Comparison of ENCODE assay signal across 1 cellular context in the genomic region with DNA sequence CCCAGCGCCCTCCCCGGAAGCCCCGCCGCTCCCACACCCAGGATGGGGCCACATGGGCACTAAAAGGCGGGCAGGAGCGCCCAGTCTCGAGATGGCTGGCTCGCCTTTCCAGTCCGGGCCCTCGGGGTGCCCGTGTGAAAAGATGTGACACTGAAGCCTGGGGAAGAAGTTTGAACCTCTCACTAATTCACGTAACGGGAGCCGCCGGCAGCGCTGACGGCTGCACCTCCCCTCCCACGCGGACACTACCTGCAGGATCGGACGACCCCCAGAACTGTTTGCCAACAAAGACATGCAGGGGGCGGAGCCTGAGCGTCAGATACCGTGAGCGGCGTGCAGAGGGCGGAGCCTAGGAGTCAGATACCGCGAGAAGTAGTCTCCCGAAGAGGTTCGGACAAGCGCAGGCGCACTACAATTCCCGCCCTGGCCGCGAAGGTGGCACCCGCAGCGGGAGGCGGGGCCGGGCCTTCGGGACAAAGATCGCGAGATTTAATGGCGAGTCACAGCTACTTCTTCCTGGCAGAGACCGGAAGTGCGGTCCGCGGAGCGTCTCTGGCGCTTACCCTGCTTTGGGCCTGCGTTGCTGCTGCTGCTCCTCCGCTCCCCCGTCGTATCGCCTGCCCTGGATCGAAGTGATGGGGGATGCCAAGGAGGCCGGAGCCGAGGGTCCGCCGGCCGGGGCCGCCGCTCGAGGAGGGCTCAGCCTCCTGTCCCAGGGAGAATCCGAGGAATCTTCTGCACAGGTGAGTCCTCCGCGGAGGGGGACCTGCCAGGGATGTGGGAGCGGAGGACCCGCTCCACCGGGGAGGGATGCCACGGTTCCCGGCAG.
TF ChIP-seq lines count a peak whose summit lies in the region.

A gene with protein sequence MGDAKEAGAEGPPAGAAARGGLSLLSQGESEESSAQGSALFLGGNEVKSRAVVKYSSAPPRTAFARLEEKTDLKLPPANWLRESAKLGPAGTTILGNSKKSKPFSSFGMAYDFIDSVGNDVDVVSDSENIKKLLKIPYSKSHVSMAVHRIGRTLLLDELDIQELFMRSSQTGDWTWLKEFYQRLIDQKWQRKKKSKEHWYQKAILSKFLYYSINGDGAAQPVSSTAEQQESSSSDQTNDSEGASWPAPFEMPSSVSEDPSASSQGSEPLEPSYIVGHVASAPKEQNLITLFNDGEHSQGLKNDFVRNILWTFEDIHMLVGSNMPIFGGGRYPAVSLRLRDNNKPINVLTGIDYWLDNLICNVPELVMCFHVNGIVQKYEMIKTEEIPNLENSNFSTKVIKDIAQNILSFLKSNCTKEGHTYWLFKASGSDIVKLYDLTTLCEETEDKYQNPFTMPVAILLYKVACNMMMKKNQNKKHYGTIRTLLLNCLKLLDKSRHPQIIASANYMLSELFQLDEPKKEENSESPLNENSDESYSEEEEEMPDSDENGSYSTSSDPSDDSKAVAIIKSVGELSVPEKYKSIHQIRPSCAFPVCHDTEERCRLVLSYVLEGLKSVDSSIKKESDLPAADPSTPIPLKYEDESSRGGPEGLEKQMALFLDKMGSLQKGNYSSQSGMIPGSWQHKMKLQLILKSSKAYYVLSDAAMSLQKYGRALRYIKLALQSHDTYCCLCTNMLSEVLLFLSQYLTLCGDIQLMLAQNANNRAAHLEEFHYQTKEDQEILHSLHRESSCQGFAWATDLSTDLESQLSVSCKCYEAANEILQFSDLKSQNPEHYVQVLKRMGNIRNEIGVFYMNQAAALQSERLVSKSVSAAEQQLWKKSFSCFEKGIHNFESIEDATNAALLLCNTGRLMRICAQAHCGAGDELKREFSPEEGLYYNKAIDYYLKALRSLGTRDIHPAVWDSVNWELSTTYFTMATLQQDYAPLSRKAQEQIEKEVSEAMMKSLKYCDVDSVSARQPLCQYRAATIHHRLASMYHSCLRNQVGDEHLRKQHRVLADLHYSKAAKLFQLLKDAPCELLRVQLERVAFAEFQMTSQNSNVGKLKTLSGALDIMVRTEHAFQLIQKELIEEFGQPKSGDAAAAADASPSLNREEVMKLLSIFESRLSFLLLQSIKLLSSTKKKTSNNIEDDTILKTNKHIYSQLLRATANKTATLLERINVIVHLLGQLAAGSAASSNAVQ (plus strand): TSS at position 537 of the 829 bp plus-strand sequence. CDS start 99 bp downstream, at position 636.

TF ChIP-seq in HepG2, 621 proteins besides CTCF, POLR2A, EP300 and RAD21 (continued from another document and continues in another):
- TF ChIP-seq, protein P1, sequence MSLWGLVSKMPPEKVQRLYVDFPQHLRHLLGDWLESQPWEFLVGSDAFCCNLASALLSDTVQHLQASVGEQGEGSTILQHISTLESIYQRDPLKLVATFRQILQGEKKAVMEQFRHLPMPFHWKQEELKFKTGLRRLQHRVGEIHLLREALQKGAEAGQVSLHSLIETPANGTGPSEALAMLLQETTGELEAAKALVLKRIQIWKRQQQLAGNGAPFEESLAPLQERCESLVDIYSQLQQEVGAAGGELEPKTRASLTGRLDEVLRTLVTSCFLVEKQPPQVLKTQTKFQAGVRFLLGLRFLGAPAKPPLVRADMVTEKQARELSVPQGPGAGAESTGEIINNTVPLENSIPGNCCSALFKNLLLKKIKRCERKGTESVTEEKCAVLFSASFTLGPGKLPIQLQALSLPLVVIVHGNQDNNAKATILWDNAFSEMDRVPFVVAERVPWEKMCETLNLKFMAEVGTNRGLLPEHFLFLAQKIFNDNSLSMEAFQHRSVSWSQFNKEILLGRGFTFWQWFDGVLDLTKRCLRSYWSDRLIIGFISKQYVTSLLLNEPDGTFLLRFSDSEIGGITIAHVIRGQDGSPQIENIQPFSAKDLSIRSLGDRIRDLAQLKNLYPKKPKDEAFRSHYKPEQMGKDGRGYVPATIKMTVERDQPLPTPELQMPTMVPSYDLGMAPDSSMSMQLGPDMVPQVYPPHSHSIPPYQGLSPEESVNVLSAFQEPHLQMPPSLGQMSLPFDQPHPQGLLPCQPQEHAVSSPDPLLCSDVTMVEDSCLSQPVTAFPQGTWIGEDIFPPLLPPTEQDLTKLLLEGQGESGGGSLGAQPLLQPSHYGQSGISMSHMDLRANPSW (CRISPR knock-in tag; IDR thresholded peaks at IDR 0.05; ENCODE audit: borderline replicate concordance) = peak; percentile 75; the same call in 1 of the 2 replicates
- TF ChIP-seq, protein P2, sequence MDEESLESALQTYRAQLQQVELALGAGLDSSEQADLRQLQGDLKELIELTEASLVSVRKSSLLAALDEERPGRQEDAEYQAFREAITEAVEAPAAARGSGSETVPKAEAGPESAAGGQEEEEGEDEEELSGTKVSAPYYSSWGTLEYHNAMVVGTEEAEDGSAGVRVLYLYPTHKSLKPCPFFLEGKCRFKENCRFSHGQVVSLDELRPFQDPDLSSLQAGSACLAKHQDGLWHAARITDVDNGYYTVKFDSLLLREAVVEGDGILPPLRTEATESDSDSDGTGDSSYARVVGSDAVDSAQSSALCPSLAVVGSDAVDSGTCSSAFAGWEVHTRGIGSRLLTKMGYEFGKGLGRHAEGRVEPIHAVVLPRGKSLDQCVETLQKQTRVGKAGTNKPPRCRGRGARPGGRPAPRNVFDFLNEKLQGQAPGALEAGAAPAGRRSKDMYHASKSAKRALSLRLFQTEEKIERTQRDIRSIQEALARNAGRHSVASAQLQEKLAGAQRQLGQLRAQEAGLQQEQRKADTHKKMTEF (CRISPR knock-in tag; IDR thresholded peaks at IDR 0.05) = peak; percentile 77
- TF ChIP-seq, protein P3, sequence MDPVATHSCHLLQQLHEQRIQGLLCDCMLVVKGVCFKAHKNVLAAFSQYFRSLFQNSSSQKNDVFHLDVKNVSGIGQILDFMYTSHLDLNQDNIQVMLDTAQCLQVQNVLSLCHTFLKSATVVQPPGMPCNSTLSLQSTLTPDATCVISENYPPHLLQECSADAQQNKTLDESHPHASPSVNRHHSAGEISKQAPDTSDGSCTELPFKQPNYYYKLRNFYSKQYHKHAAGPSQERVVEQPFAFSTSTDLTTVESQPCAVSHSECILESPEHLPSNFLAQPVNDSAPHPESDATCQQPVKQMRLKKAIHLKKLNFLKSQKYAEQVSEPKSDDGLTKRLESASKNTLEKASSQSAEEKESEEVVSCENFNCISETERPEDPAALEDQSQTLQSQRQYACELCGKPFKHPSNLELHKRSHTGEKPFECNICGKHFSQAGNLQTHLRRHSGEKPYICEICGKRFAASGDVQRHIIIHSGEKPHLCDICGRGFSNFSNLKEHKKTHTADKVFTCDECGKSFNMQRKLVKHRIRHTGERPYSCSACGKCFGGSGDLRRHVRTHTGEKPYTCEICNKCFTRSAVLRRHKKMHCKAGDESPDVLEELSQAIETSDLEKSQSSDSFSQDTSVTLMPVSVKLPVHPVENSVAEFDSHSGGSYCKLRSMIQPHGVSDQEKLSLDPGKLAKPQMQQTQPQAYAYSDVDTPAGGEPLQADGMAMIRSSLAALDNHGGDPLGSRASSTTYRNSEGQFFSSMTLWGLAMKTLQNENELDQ (CRISPR knock-in tag; IDR thresholded peaks at IDR 0.05; ENCODE audit: borderline replicate concordance) = no peak
- TF ChIP-seq, protein P4, sequence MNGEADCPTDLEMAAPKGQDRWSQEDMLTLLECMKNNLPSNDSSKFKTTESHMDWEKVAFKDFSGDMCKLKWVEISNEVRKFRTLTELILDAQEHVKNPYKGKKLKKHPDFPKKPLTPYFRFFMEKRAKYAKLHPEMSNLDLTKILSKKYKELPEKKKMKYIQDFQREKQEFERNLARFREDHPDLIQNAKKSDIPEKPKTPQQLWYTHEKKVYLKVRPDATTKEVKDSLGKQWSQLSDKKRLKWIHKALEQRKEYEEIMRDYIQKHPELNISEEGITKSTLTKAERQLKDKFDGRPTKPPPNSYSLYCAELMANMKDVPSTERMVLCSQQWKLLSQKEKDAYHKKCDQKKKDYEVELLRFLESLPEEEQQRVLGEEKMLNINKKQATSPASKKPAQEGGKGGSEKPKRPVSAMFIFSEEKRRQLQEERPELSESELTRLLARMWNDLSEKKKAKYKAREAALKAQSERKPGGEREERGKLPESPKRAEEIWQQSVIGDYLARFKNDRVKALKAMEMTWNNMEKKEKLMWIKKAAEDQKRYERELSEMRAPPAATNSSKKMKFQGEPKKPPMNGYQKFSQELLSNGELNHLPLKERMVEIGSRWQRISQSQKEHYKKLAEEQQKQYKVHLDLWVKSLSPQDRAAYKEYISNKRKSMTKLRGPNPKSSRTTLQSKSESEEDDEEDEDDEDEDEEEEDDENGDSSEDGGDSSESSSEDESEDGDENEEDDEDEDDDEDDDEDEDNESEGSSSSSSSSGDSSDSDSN (CRISPR knock-in tag; IDR thresholded peaks at IDR 0.05) = peak; percentile 78
- TF ChIP-seq, protein P5, sequence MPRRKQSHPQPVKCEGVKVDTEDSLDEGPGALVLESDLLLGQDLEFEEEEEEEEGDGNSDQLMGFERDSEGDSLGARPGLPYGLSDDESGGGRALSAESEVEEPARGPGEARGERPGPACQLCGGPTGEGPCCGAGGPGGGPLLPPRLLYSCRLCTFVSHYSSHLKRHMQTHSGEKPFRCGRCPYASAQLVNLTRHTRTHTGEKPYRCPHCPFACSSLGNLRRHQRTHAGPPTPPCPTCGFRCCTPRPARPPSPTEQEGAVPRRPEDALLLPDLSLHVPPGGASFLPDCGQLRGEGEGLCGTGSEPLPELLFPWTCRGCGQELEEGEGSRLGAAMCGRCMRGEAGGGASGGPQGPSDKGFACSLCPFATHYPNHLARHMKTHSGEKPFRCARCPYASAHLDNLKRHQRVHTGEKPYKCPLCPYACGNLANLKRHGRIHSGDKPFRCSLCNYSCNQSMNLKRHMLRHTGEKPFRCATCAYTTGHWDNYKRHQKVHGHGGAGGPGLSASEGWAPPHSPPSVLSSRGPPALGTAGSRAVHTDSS (CRISPR knock-in tag; conservative IDR thresholded peaks at IDR 0.05) = no peak
- TF ChIP-seq NR1H2 (CRISPR knock-in tag; IDR thresholded peaks at IDR 0.05; ENCODE audit: borderline replicate concordance, low read depth) (0 out of 2 replicates have a peak, but pooled peaks have one; percentile 69), ZNF205 (CRISPR knock-in tag; IDR thresholded peaks at IDR 0.05) (no peak; the same call in 1 of the 2 replicates), ZNF333 (CRISPR knock-in tag; IDR thresholded peaks at IDR 0.05; ENCODE audit: borderline replicate concordance) (peak; percentile 64; the same call in 1 of the 2 replicates), PHF21A (CRISPR knock-in tag; IDR thresholded peaks at IDR 0.05) (no peak; the same call in 1 of the 2 replicates), RBM22 (optimal IDR thresholded peaks at IDR 0.05; ENCODE audit: low read length) (no peak), NCOA5 (CRISPR knock-in tag; IDR thresholded peaks at IDR 0.05) (no peak), ZNF224 (CRISPR knock-in tag; IDR thresholded peaks at IDR 0.05) (no peak; the same call in 1 of the 2 replicates), CAMTA2 (CRISPR knock-in tag; IDR thresholded peaks at IDR 0.05; ENCODE audit: borderline replicate concordance) (peak; percentile 77), YEATS2 (CRISPR knock-in tag; IDR thresholded peaks at IDR 0.05; ENCODE audit: borderline replicate concordance) (peak; percentile 96), CBX1 (IDR thresholded peaks at IDR 0.05; ENCODE audit: low read depth) (no peak), TARDBP (CRISPR knock-in tag; IDR thresholded peaks at IDR 0.05) (0 out of 2 replicates have a peak, but pooled peaks have one; percentile 29), ZNF563 (CRISPR knock-in tag; IDR thresholded peaks at IDR 0.05) (peak; percentile 97), ZNF136 (CRISPR knock-in tag; IDR thresholded peaks at IDR 0.05; ENCODE audit: low read depth) (peak; percentile 67; the same call in 1 of the 2 replicates), RNF2 (conservative IDR thresholded peaks at IDR 0.05; ENCODE audit: low read depth) (peak; percentile 95), FOSL1 (CRISPR knock-in tag; IDR thresholded peaks at IDR 0.05; ENCODE audit: borderline replicate concordance) (no peak), SALL1 (CRISPR knock-in tag; IDR thresholded peaks at IDR 0.05) (peak; percentile 87)
- TF ChIP-seq, protein P6, sequence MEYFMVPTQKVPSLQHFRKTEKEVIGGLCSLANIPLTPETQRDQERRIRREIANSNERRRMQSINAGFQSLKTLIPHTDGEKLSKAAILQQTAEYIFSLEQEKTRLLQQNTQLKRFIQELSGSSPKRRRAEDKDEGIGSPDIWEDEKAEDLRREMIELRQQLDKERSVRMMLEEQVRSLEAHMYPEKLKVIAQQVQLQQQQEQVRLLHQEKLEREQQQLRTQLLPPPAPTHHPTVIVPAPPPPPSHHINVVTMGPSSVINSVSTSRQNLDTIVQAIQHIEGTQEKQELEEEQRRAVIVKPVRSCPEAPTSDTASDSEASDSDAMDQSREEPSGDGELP (IDR thresholded peaks at IDR 0.05; ENCODE audit: borderline replicate concordance, low read depth) = no peak; the same call in 1 of the 2 replicates
- TF ChIP-seq, protein P7, sequence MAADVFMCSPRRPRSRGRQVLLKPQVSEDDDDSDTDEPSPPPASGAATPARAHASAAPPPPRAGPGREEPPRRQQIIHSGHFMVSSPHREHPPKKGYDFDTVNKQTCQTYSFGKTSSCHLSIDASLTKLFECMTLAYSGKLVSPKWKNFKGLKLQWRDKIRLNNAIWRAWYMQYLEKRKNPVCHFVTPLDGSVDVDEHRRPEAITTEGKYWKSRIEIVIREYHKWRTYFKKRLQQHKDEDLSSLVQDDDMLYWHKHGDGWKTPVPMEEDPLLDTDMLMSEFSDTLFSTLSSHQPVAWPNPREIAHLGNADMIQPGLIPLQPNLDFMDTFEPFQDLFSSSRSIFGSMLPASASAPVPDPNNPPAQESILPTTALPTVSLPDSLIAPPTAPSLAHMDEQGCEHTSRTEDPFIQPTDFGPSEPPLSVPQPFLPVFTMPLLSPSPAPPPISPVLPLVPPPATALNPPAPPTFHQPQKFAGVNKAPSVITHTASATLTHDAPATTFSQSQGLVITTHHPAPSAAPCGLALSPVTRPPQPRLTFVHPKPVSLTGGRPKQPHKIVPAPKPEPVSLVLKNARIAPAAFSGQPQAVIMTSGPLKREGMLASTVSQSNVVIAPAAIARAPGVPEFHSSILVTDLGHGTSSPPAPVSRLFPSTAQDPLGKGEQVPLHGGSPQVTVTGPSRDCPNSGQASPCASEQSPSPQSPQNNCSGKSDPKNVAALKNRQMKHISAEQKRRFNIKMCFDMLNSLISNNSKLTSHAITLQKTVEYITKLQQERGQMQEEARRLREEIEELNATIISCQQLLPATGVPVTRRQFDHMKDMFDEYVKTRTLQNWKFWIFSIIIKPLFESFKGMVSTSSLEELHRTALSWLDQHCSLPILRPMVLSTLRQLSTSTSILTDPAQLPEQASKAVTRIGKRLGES (CRISPR knock-in tag; IDR thresholded peaks at IDR 0.05; ENCODE audit: borderline replicate concordance) = no peak; the same call in 1 of the 2 replicates
- TF ChIP-seq, protein P8, sequence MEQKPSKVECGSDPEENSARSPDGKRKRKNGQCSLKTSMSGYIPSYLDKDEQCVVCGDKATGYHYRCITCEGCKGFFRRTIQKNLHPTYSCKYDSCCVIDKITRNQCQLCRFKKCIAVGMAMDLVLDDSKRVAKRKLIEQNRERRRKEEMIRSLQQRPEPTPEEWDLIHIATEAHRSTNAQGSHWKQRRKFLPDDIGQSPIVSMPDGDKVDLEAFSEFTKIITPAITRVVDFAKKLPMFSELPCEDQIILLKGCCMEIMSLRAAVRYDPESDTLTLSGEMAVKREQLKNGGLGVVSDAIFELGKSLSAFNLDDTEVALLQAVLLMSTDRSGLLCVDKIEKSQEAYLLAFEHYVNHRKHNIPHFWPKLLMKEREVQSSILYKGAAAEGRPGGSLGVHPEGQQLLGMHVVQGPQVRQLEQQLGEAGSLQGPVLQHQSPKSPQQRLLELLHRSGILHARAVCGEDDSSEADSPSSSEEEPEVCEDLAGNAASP (CRISPR knock-in tag; IDR thresholded peaks at IDR 0.05; ENCODE audit: borderline replicate concordance) = no peak; the same call in 1 of the 2 replicates
- TF ChIP-seq, protein P9, sequence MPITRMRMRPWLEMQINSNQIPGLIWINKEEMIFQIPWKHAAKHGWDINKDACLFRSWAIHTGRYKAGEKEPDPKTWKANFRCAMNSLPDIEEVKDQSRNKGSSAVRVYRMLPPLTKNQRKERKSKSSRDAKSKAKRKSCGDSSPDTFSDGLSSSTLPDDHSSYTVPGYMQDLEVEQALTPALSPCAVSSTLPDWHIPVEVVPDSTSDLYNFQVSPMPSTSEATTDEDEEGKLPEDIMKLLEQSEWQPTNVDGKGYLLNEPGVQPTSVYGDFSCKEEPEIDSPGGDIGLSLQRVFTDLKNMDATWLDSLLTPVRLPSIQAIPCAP (CRISPR knock-in tag; IDR thresholded peaks at IDR 0.05; ENCODE audit: low read depth) = peak; percentile 39; the same call in 1 of the 2 replicates
